ENCODE assay signal across 27 cellular contexts in the genomic region with DNA sequence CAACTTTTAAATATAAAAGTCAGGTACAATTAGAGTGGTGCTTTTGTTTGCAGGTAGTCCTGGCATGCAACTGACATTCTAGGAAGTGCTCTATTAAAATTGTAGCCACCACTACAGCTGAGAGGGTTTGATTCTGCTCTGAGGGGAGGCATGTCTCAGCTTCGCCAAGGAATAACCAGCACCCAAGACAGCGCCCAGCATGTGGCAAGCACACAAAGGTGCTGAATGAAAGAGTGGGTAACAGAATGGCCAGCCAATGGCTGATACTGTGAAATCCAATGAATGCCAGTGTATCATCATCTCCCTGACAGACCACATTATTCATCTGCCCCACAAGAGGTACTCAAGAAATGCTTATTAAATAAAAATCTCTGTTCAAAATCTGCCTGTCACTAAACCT.
"Had no signal": no experiment of that assay in that cellular context is flagged by ENCODE, and none has a peak within 500 bp of the region (broad histone marks: within the 10 kb centered on the region; RNA-seq: fewer than 3 reads in every experiment).

No MANE protein-coding gene starts in this region.

- H3K9me3 Mint-ChIP-seq: activated T-cell treated with anti-CD3 and anti-CD28 coated beads, Interleukin-2, amount 50 U/mL, for 4 hours; mesothelial cell of epicardium; nephron; T-helper 2 cell treated with Interferon-gamma antibody and Interleukin-4, amounts not matched to agents 5 μg/mL and 100 μg/mL, for 36 hours had no signal

- H3K4me3 ChIP-seq: body of pancreas, cardiac muscle cell, dorsolateral prefrontal cortex, esophagus muscularis mucosa, gastrocnemius medialis, left lung, lung, pancreas, right lobe of liver, skin epidermis, stomach, vagina had no signal

- H3K27ac Mint-ChIP-seq: mesothelial cell of epicardium; nephron; T-helper 2 cell treated with Interferon-gamma antibody and Interleukin-4, amounts not matched to agents 5 μg/mL and 100 μg/mL, for 36 hours had no signal

- ATAC-seq: activated T-cell treated with anti-CD3 and anti-CD28 coated beads, Interleukin-2, amount 50 U/mL, for 4 hours; body of pancreas; gastrocnemius medialis; left lung; pancreas; right lobe of liver had no signal

- DNase-seq: activated CD4-positive, alpha-beta T cell treated with anti-CD3 and anti-CD28 coated beads, Interleukin-2, amount 50 U/mL, for 4 hours; activated CD8-positive, alpha-beta memory T cell treated with anti-CD3 and anti-CD28 coated beads for 24 hours; activated CD8-positive, alpha-beta memory T cell treated with anti-CD3 and anti-CD28 coated beads, Interleukin-2, amount 50 U/mL, for 4 hours; activated naive CD4-positive, alpha-beta T cell treated with Interleukin-2 at 50 U/mL for 16 hours; activated T-cell treated with anti-CD3 and anti-CD28 coated beads, Interleukin-2, amount 50 U/mL, for 4 hours; anterior cingulate cortex; body of pancreas; dorsolateral prefrontal cortex; gastrocnemius medialis; hippocampal formation; kidney glomerular epithelial cell; left lung; pancreas; right lobe of liver; stimulated activated CD4-positive, alpha-beta T cell treated with anti-CD3 and anti-CD28 coated beads, Interleukin-1b, Interleukin-23, amount 100 ng/mL, for 48 hours; stomach; trophoblast cell; WERI-Rb-1 had no signal

- H3K4me1 ChIP-seq: gastrocnemius medialis had no signal

- H3K4me3 Mint-ChIP-seq: activated T-cell treated with anti-CD3 and anti-CD28 coated beads, Interleukin-2, amount 50 U/mL, for 4 hours; mesothelial cell of epicardium; nephron; T-helper 2 cell treated with Interferon-gamma antibody and Interleukin-4, amounts not matched to agents 5 μg/mL and 100 μg/mL, for 36 hours had no signal

- H3K27ac ChIP-seq: body of pancreas, cardiac muscle cell, dorsolateral prefrontal cortex, esophagus muscularis mucosa, gastrocnemius medialis, left lung, neutrophil, pancreas, right lobe of liver, stomach, vagina, WERI-Rb-1 had no signal

- H3K27me3 ChIP-seq: body of pancreas, cardiac muscle cell, dorsolateral prefrontal cortex, esophagus muscularis mucosa, gastrocnemius medialis, left lung, neutrophil, pancreas, right lobe of liver, stomach, vagina had no signal

- H3K9me3 ChIP-seq: body of pancreas, esophagus muscularis mucosa, gastrocnemius medialis, left lung, neutrophil, pancreas, right lobe of liver, stomach, vagina had no signal

- H3K36me3 ChIP-seq: cardiac muscle cell, gastrocnemius medialis, WERI-Rb-1 had no signal
